ENCODE assay signal across 1 cellular context in genomic region chr16:630815-631405, GRCh38.
TF ChIP-seq lines count a peak whose summit lies in the region.

A gene with protein sequence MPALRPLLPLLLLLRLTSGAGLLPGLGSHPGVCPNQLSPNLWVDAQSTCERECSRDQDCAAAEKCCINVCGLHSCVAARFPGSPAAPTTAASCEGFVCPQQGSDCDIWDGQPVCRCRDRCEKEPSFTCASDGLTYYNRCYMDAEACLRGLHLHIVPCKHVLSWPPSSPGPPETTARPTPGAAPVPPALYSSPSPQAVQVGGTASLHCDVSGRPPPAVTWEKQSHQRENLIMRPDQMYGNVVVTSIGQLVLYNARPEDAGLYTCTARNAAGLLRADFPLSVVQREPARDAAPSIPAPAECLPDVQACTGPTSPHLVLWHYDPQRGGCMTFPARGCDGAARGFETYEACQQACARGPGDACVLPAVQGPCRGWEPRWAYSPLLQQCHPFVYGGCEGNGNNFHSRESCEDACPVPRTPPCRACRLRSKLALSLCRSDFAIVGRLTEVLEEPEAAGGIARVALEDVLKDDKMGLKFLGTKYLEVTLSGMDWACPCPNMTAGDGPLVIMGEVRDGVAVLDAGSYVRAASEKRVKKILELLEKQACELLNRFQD (plus strand): TSS chr16:630985. CDS start chr16:631254, 269 bp downstream.

TF ChIP-seq in SK-N-SH treated with all-trans-retinoic acid at 6 μM for 48 hours, 23 proteins besides CTCF, POLR2A, EP300 and RAD21 (continued from another document):
- TF ChIP-seq BACH2 (CRISPR knock-in tag; IDR thresholded peaks at IDR 0.05; ENCODE audit: borderline replicate concordance) (no peak), PATZ1 (CRISPR knock-in tag; IDR thresholded peaks at IDR 0.05; ENCODE audit: borderline replicate concordance) (no peak), ZC3H10 (CRISPR knock-in tag; IDR thresholded peaks at IDR 0.05) (no peak), PPARA (CRISPR knock-in tag; IDR thresholded peaks at IDR 0.05; ENCODE audit: borderline replicate concordance) (no peak), ZFP3 (CRISPR knock-in tag; IDR thresholded peaks at IDR 0.05) (no peak), ESRRG (CRISPR knock-in tag; IDR thresholded peaks at IDR 0.05) (no peak), RARB (CRISPR knock-in tag; IDR thresholded peaks at IDR 0.05) (no peak), ZNF8 (CRISPR knock-in tag; IDR thresholded peaks at IDR 0.05) (no peak)
